ENCODE assay signal across 35 cellular contexts in the genomic region with DNA sequence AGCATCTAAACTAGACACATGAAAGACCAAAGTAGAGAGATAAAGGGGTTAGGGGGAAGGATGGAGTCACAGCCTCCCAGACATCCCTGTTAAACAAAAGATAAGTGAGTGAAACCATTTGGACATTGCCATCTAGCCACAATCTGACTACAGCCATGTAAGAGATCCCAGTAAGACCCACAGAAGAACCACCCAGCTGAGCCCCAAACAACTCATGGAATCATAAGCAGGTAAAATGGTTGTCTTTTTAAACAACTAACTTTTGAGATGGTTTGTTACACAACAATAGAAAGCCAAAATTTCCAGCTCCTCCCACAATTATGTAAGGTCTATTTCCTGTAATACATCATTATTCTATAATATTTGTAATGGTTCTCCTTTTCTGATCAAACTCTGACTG.
DNase-seq lines count a peak whose midpoint lies in the region; ATAC-seq, FAIRE-seq and TF ChIP-seq lines count a peak whose summit lies in the region.
"Had no signal": no experiment of that assay in that cellular context is flagged by ENCODE, and none has a peak within 500 bp of the region (broad histone marks: within the 10 kb centered on the region; RNA-seq: fewer than 3 reads in every experiment).

No MANE protein-coding gene starts in this region.

- H3K27me3 Mint-ChIP-seq in GM23338 (ENCODE audit: insufficient read depth, low read depth, poor library complexity) (peaks cover 6% of the 10 kb centered on the region), neural crest cell (ENCODE audit: low read depth) (no peaks in the 10 kb centered on the region)
- H3K27me3 Mint-ChIP-seq: B cell; CD4-positive, alpha-beta memory T cell; CD4-positive, alpha-beta T cell; CD8-positive, alpha-beta memory T cell had no signal

- H3K9me3 Mint-ChIP-seq in GM23338: peaks cover 25% of the 10 kb centered on the region
- peaks cover 16% of the 10 kb centered on the region for H3K9me3 Mint-ChIP-seq in neural crest cell

- TF ChIP-seq CTCF in HepG2 (CRISPR knock-in tag; IDR thresholded peaks at IDR 0.05): no peak
- TF ChIP-seq CTCF in right lobe of liver (IDR thresholded peaks at IDR 0.05): no peak
- TF ChIP-seq CTCF in GM23338 (conservative IDR thresholded peaks at IDR 0.05; ENCODE audit: low read depth in 2 of 2): no peak
- no peak for TF ChIP-seq CTCF in neural crest cell (conservative IDR thresholded peaks at IDR 0.05)
- TF ChIP-seq CTCF in testis (IDR thresholded peaks at IDR 0.05): no peak

- in situ Hi-C loops in HepG2 (cut with HindIII; ENCODE audit: extremely low pct_ligation_motif_present, low pct_unique_long_range_greater_than_20kb): no loop called here

- H4K20me1 ChIP-seq in HepG2 (ENCODE audit: insufficient read depth, low read length) (no peaks in the 10 kb centered on the region), GM23338 (replicated peaks; ENCODE audit: insufficient read depth) (no peaks in the 10 kb centered on the region)
- H4K20me1 ChIP-seq: BLaER1; BLaER1 treated with 17β-estradiol and CSF1 and Interleukin-3, amounts not matched to agents 10 nM and 100 nM had no signal

- ATAC-seq in HepG2 (no peak), right lobe of liver (no peak), GM23338 (no peak)
- ATAC-seq: A549; CD8-positive, alpha-beta T cell had no signal

- 0 out of 2 replicates have a peak, but pooled peaks cover 6% of the 10 kb centered on the region for H3K9me2 ChIP-seq in GM23338 (ENCODE audit: insufficient read depth)

- TF ChIP-seq EP300 in HepG2 (IDR thresholded peaks at IDR 0.05; ENCODE audit: low read depth in 2 of 2, low read length in 2 of 2) (no peak), HepG2 (CRISPR knock-in tag; IDR thresholded peaks at IDR 0.05; ENCODE audit: borderline replicate concordance) (no peak)

- H2AFZ ChIP-seq in HepG2 (ENCODE audit: low read length): no peak overlapping the region
- H2AFZ ChIP-seq in GM23338: no peak overlapping the region

- H3K4me3 ChIP-seq in HepG2 (replicated peaks in 1 of 3; ENCODE audit: insufficient read depth in 1 of 3, low read depth in 2 of 3, low read length in 3 of 3): no peak overlapping the region
- H3K4me3 ChIP-seq in right lobe of liver: no peak overlapping the region
- H3K4me3 ChIP-seq in GM23338: no peak overlapping the region
- H3K4me3 ChIP-seq in testis: no peak overlapping the region
- H3K4me3 ChIP-seq: A549; BLaER1; BLaER1 treated with 17β-estradiol and CSF1 and Interleukin-3, amounts not matched to agents 10 nM and 100 nM had no signal

- CTCF ChIA-PET in HepG2 (lab: Yijun Ruan, JAX; ENCODE audit: low intra/inter-chr PET ratio, low total read pairs): no interaction called here

- no peak for TF ChIP-seq POLR2A in HepG2 (IDR thresholded peaks at IDR 0.05; ENCODE audit: insufficient read depth in 1 of 2, low read depth in 2 of 2, low read length in 2 of 2)
- no peak for TF ChIP-seq POLR2A in right lobe of liver (IDR thresholded peaks at IDR 0.05)
- no peak for TF ChIP-seq POLR2A in testis (IDR thresholded peaks at IDR 0.05)

- TF ChIP-seq RAD21 in HepG2 (CRISPR knock-in tag; IDR thresholded peaks at IDR 0.05): no peak

- H3K36me3 ChIP-seq in HepG2 (replicated peaks in 1 of 2; ENCODE audit: control insufficient read depth in 1 of 2, insufficient read depth in 2 of 2, low read length in 2 of 2) (no peaks in the 10 kb centered on the region), right lobe of liver (no peaks in the 10 kb centered on the region), GM23338 (ENCODE audit: insufficient read depth) (peaks cover 3% of the 10 kb centered on the region; the same call in 1 of the 2 replicates), testis (ENCODE audit: low read depth, missing control alignments) (no peaks in the 10 kb centered on the region)
- H3K36me3 ChIP-seq: BE2C; BLaER1; BLaER1 treated with 17β-estradiol and CSF1 and Interleukin-3, amounts not matched to agents 10 nM and 100 nM had no signal

- H3F3A ChIP-seq in GM23338 (replicated peaks; ENCODE audit: low read depth): no peaks in the 10 kb centered on the region

- POLR2A ChIA-PET in HepG2 (lab: Yijun Ruan, JAX): no interaction called here

- peaks cover 10% of the 10 kb centered on the region; the same call in 2 of the 3 replicates for H3K36me3 Mint-ChIP-seq in GM23338 (ENCODE audit: low read depth)
- peaks cover 5% of the 10 kb centered on the region for H3K36me3 Mint-ChIP-seq in neural crest cell (ENCODE audit: low read depth)
- H3K36me3 Mint-ChIP-seq: CD14-positive monocyte; CD4-positive, alpha-beta memory T cell; CD4-positive, CD25-positive, alpha-beta regulatory T cell; CD8-positive, alpha-beta memory T cell; CD8-positive, alpha-beta T cell had no signal

- no peak for FAIRE-seq in HepG2 (lab: Jason Lieb, UNC)
- FAIRE-seq: A204.1, A549, D721Med had no signal

- no TSS peak for BruUV-seq in HepG2 (replicated peaks; lab: Mats Ljungman, UMichigan)

- H3K4me1 ChIP-seq in HepG2 (ENCODE audit: insufficient read depth, low read length) (no peaks in the 10 kb centered on the region), right lobe of liver (peaks cover 0 to 15% (median 6%) of the 10 kb centered on the region in 4 donors), GM23338 (ENCODE audit: insufficient read depth) (no peaks in the 10 kb centered on the region), testis (no peaks in the 10 kb centered on the region)
- H3K4me1 ChIP-seq: A549, BE2C, BLaER1 had no signal

- H3K9me3 ChIP-seq in HepG2 (ENCODE audit: low read length) (peaks cover 26% of the 10 kb centered on the region), right lobe of liver (no peaks in the 10 kb centered on the region), testis (no peaks in the 10 kb centered on the region)
- H3K9me3 ChIP-seq: A549, BE2C, Caco-2 had no signal

- H3K4me3 Mint-ChIP-seq in GM23338 (no peak overlapping the region), neural crest cell (no peak overlapping the region)
- H3K4me3 Mint-ChIP-seq: B cell; CD14-positive monocyte; CD4-positive, alpha-beta memory T cell; CD4-positive, alpha-beta T cell; CD4-positive, CD25-positive, alpha-beta regulatory T cell; CD8-positive, alpha-beta memory T cell; CD8-positive, alpha-beta T cell had no signal

- DNase-seq in HepG2 (ENCODE audit: low spot score): no peak
- DNase-seq in right lobe of liver: no peak
- no peak for DNase-seq in GM23338 (ENCODE audit: low spot score)
- no peak for DNase-seq in neural crest cell (ENCODE audit: low read depth, low spot score)
- no peak for DNase-seq in testis
- DNase-seq in activated CD4-positive, alpha-beta T cell treated with anti-CD3 and anti-CD28 coated beads, Interleukin-2, amount 50 U/mL, for 4 hours: no peak
- DNase-seq: 8988T; ACHN; AML-193; BE2C; C1 segment of cervical spinal cord; Caco-2; Calu3; CD4-positive, alpha-beta memory T cell; CD4-positive, alpha-beta T cell; CD4-positive, CD25-positive, alpha-beta regulatory T cell; CD8-positive, alpha-beta memory T cell; CD8-positive, alpha-beta T cell; COR-L47; DMS 273 treated with DMSO at 0.1 percent for 48 hours; DMS153; DMS53; DMS79; DMS79 treated with DMSO at 0.1 percent for 48 hours; DND-41; EL had no signal

- H3K9ac ChIP-seq in HepG2 (ENCODE audit: insufficient read depth, low read depth, low read length): no peak overlapping the region
- H3K9ac ChIP-seq: BLaER1; BLaER1 treated with 17β-estradiol and CSF1 and Interleukin-3, amounts not matched to agents 10 nM and 100 nM had no signal

- H3K27ac Mint-ChIP-seq in GM23338 (no peak overlapping the region), neural crest cell (ENCODE audit: unreplicated experiment) (peak overlapping the region; percentile 9)
- H3K27ac Mint-ChIP-seq: B cell; CD14-positive monocyte; CD4-positive, alpha-beta memory T cell; CD4-positive, alpha-beta T cell; CD4-positive, CD25-positive, alpha-beta regulatory T cell; CD8-positive, alpha-beta memory T cell; CD8-positive, alpha-beta T cell had no signal

- H3K27me3 ChIP-seq in HepG2 (ENCODE audit: control insufficient read depth in 1 of 2, insufficient read depth in 2 of 2, low read length in 2 of 2): no peaks in the 10 kb centered on the region
- H3K27me3 ChIP-seq in right lobe of liver: no peaks in the 10 kb centered on the region
- no peaks in the 10 kb centered on the region for H3K27me3 ChIP-seq in GM23338 (ENCODE audit: insufficient read depth)
- no peaks in the 10 kb centered on the region for H3K27me3 ChIP-seq in testis
- H3K27me3 ChIP-seq: BE2C; BLaER1; BLaER1 treated with 17β-estradiol and CSF1 and Interleukin-3, amounts not matched to agents 10 nM and 100 nM had no signal

- H3K27ac ChIP-seq in HepG2 (ENCODE audit: extremely low read length, insufficient read depth, low read length): no peak overlapping the region
- no peak overlapping the region for H3K27ac ChIP-seq in right lobe of liver
- no peak overlapping the region for H3K27ac ChIP-seq in GM23338 (ENCODE audit: low read depth)
- no peak overlapping the region for H3K27ac ChIP-seq in testis
- H3K27ac ChIP-seq: 22Rv1; A549; BLaER1; BLaER1 treated with 17β-estradiol and CSF1 and Interleukin-3, amounts not matched to agents 10 nM and 100 nM; C4-2B had no signal

- H3K79me2 ChIP-seq in HepG2 (ENCODE audit: insufficient read depth, low read length): no peaks in the 10 kb centered on the region
- no peaks in the 10 kb centered on the region for H3K79me2 ChIP-seq in GM23338 (replicated peaks; ENCODE audit: insufficient read depth)

- H3K4me2 ChIP-seq in HepG2 (ENCODE audit: low read depth, low read length) (no peak overlapping the region), GM23338 (no peak overlapping the region)
- H3K4me2 ChIP-seq: A549; BLaER1; BLaER1 treated with 17β-estradiol and CSF1 and Interleukin-3, amounts not matched to agents 10 nM and 100 nM had no signal

- no peaks in the 10 kb centered on the region for H3K4me1 Mint-ChIP-seq in GM23338
- no peaks in the 10 kb centered on the region for H3K4me1 Mint-ChIP-seq in neural crest cell
- H3K4me1 Mint-ChIP-seq: B cell; CD14-positive monocyte; CD4-positive, alpha-beta memory T cell; CD4-positive, CD25-positive, alpha-beta regulatory T cell; CD8-positive, alpha-beta memory T cell had no signal

- intact Hi-C loops in HepG2 (cut with micrococcal nuclease; ENCODE audit: unreplicated experiment): no loop called here
- intact Hi-C loops in right lobe of liver (cut with DNase I): no loop called here
- intact Hi-C loops in testis (cut with DNase I; ENCODE audit: low total_unique reads): no loop called here

TF ChIP-seq in HepG2, 621 proteins besides CTCF, POLR2A, EP300 and RAD21:
- TF ChIP-seq ZNF263 (CRISPR knock-in tag; IDR thresholded peaks at IDR 0.05): no peak
- TF ChIP-seq ZNF331 (CRISPR knock-in tag; IDR thresholded peaks at IDR 0.05): peak; percentile 64

TF ChIP-seq in GM23338, 12 proteins besides CTCF, POLR2A, EP300 and RAD21 (continues in another document):
- peak; percentile 72 for TF ChIP-seq ZNF331 (CRISPR knock-in tag; IDR thresholded peaks at IDR 0.05; ENCODE audit: low read depth)
- TF ChIP-seq, protein P1, sequence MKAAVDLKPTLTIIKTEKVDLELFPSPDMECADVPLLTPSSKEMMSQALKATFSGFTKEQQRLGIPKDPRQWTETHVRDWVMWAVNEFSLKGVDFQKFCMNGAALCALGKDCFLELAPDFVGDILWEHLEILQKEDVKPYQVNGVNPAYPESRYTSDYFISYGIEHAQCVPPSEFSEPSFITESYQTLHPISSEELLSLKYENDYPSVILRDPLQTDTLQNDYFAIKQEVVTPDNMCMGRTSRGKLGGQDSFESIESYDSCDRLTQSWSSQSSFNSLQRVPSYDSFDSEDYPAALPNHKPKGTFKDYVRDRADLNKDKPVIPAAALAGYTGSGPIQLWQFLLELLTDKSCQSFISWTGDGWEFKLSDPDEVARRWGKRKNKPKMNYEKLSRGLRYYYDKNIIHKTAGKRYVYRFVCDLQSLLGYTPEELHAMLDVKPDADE (IDR thresholded peaks at IDR 0.05): no peak
